Comparison of ENCODE assay signal across 1 cellular context in genomic region chr17:77809814-77810213, GRCh38.
TF ChIP-seq lines count a peak whose summit lies in the region.

No MANE protein-coding gene starts in this region.

TF ChIP-seq in HepG2, 621 proteins besides CTCF, POLR2A, EP300 and RAD21 (continued from another document and continues in another):
- TF ChIP-seq ELK4 (CRISPR knock-in tag; IDR thresholded peaks at IDR 0.05; ENCODE audit: borderline replicate concordance) (no peak), ZNF451 (CRISPR knock-in tag; IDR thresholded peaks at IDR 0.05) (no peak), USF2 (IDR thresholded peaks at IDR 0.05; ENCODE audit: low read depth, low read length) (no peak), USF2 (CRISPR knock-in tag; IDR thresholded peaks at IDR 0.05; ENCODE audit: borderline replicate concordance) (no peak), ZNF75D (CRISPR knock-in tag; IDR thresholded peaks at IDR 0.05; ENCODE audit: borderline replicate concordance) (no peak), STAT6 (CRISPR knock-in tag; IDR thresholded peaks at IDR 0.05; ENCODE audit: borderline replicate concordance) (no peak), ZFY (CRISPR knock-in tag; IDR thresholded peaks at IDR 0.05) (no peak), ZNF556 (CRISPR knock-in tag; IDR thresholded peaks at IDR 0.05; ENCODE audit: borderline replicate concordance) (no peak), TBL1XR1 (IDR thresholded peaks at IDR 0.05; ENCODE audit: borderline replicate concordance, low read length, partially characterized antibody) (no peak), EED (CRISPR knock-in tag; IDR thresholded peaks at IDR 0.05) (no peak), SIN3A (IDR thresholded peaks at IDR 0.05; ENCODE audit: borderline replicate concordance, low read depth, low read length) (no peak), MED1 (CRISPR knock-in tag; IDR thresholded peaks at IDR 0.05) (no peak), HES4 (CRISPR knock-in tag; IDR thresholded peaks at IDR 0.05; ENCODE audit: borderline replicate concordance) (no peak), PAXIP1 (CRISPR knock-in tag; conservative IDR thresholded peaks at IDR 0.05) (no peak), ZNF563 (CRISPR knock-in tag; IDR thresholded peaks at IDR 0.05) (no peak), FOSL1 (CRISPR knock-in tag; IDR thresholded peaks at IDR 0.05; ENCODE audit: borderline replicate concordance) (no peak), FOXA1 (IDR thresholded peaks at IDR 0.05) (0 out of 2 replicates have a peak, but pooled peaks have one; percentile 39), FOXA1 (CRISPR knock-in tag; IDR thresholded peaks at IDR 0.05) (no peak), ZMYM3 (CRISPR knock-in tag; IDR thresholded peaks at IDR 0.05) (no peak), ZNF12 (CRISPR knock-in tag; IDR thresholded peaks at IDR 0.05) (no peak), THAP11 (CRISPR knock-in tag; IDR thresholded peaks at IDR 0.05) (no peak), PLRG1 (conservative IDR thresholded peaks at IDR 0.05) (peak; percentile 58; the same call in 1 of the 2 replicates), ZFP36L1 (CRISPR knock-in tag; IDR thresholded peaks at IDR 0.05) (no peak), HOXA7 (CRISPR knock-in tag; IDR thresholded peaks at IDR 0.05) (no peak), RBM22 (optimal IDR thresholded peaks at IDR 0.05; ENCODE audit: low read length) (no peak), KAT2B (IDR thresholded peaks at IDR 0.05; ENCODE audit: borderline replicate concordance, low read depth, low read length) (no peak), SOX6 (IDR thresholded peaks at IDR 0.05) (peak; percentile 73; the same call in 1 of the 2 replicates), SOX6 (CRISPR knock-in tag; IDR thresholded peaks at IDR 0.05) (no peak), YY1 (IDR thresholded peaks at IDR 0.05; ENCODE audit: insufficient read depth, insufficient replicate concordance, low read depth, low read length) (no peak), ZNF34 (CRISPR knock-in tag; IDR thresholded peaks at IDR 0.05; ENCODE audit: borderline replicate concordance) (no peak), HIVEP1 (CRISPR knock-in tag; IDR thresholded peaks at IDR 0.05) (no peak), ZNF660 (CRISPR knock-in tag; IDR thresholded peaks at IDR 0.05; ENCODE audit: borderline replicate concordance, low read depth) (no peak), POLR2G (IDR thresholded peaks at IDR 0.05; ENCODE audit: low read depth, low read length) (no peak), ZNF282 (IDR thresholded peaks at IDR 0.05; ENCODE audit: partially characterized antibody) (peak; percentile 87), SCMH1 (CRISPR knock-in tag; IDR thresholded peaks at IDR 0.05; ENCODE audit: borderline replicate concordance) (no peak), RFX3 (CRISPR knock-in tag; IDR thresholded peaks at IDR 0.05) (no peak), ATF7 (IDR thresholded peaks at IDR 0.05) (peak; percentile 42), ATF7 (CRISPR knock-in tag; IDR thresholded peaks at IDR 0.05) (no peak), ZKSCAN1 (IDR thresholded peaks at IDR 0.05; ENCODE audit: low read length) (no peak), CREB3 (CRISPR knock-in tag; IDR thresholded peaks at IDR 0.05) (no peak), ARNT (IDR thresholded peaks at IDR 0.05) (0 out of 2 replicates have a peak, but pooled peaks have one; percentile 23)
- TF ChIP-seq, protein P1, sequence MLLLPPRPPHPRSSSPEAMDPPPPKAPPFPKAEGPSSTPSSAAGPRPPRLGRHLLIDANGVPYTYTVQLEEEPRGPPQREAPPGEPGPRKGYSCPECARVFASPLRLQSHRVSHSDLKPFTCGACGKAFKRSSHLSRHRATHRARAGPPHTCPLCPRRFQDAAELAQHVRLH (CRISPR knock-in tag; IDR thresholded peaks at IDR 0.05; ENCODE audit: borderline replicate concordance, low read depth), result no peak
- TF ChIP-seq, protein P2, sequence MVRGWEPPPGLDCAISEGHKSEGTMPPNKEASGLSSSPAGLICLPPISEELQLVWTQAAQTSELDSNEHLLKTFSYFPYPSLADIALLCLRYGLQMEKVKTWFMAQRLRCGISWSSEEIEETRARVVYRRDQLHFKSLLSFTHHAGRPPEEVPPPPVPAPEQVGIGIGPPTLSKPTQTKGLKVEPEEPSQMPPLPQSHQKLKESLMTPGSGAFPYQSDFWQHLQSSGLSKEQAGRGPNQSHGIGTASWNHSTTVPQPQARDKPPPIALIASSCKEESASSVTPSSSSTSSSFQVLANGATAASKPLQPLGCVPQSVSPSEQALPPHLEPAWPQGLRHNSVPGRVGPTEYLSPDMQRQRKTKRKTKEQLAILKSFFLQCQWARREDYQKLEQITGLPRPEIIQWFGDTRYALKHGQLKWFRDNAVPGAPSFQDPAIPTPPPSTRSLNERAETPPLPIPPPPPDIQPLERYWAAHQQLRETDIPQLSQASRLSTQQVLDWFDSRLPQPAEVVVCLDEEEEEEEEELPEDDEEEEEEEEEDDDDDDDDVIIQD (CRISPR knock-in tag; IDR thresholded peaks at IDR 0.05; ENCODE audit: low read depth), result no peak
- TF ChIP-seq, protein P3, sequence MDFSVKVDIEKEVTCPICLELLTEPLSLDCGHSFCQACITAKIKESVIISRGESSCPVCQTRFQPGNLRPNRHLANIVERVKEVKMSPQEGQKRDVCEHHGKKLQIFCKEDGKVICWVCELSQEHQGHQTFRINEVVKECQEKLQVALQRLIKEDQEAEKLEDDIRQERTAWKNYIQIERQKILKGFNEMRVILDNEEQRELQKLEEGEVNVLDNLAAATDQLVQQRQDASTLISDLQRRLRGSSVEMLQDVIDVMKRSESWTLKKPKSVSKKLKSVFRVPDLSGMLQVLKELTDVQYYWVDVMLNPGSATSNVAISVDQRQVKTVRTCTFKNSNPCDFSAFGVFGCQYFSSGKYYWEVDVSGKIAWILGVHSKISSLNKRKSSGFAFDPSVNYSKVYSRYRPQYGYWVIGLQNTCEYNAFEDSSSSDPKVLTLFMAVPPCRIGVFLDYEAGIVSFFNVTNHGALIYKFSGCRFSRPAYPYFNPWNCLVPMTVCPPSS (IDR thresholded peaks at IDR 0.05), result 0 out of 2 replicates have a peak, but pooled peaks have one; percentile 70
- TF ChIP-seq, protein P4, sequence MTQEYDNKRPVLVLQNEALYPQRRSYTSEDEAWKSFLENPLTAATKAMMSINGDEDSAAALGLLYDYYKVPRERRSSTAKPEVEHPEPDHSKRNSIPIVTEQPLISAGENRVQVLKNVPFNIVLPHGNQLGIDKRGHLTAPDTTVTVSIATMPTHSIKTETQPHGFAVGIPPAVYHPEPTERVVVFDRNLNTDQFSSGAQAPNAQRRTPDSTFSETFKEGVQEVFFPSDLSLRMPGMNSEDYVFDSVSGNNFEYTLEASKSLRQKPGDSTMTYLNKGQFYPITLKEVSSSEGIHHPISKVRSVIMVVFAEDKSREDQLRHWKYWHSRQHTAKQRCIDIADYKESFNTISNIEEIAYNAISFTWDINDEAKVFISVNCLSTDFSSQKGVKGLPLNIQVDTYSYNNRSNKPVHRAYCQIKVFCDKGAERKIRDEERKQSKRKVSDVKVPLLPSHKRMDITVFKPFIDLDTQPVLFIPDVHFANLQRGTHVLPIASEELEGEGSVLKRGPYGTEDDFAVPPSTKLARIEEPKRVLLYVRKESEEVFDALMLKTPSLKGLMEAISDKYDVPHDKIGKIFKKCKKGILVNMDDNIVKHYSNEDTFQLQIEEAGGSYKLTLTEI (CRISPR knock-in tag; conservative IDR thresholded peaks at IDR 0.05), result no peak
- TF ChIP-seq, protein P5, sequence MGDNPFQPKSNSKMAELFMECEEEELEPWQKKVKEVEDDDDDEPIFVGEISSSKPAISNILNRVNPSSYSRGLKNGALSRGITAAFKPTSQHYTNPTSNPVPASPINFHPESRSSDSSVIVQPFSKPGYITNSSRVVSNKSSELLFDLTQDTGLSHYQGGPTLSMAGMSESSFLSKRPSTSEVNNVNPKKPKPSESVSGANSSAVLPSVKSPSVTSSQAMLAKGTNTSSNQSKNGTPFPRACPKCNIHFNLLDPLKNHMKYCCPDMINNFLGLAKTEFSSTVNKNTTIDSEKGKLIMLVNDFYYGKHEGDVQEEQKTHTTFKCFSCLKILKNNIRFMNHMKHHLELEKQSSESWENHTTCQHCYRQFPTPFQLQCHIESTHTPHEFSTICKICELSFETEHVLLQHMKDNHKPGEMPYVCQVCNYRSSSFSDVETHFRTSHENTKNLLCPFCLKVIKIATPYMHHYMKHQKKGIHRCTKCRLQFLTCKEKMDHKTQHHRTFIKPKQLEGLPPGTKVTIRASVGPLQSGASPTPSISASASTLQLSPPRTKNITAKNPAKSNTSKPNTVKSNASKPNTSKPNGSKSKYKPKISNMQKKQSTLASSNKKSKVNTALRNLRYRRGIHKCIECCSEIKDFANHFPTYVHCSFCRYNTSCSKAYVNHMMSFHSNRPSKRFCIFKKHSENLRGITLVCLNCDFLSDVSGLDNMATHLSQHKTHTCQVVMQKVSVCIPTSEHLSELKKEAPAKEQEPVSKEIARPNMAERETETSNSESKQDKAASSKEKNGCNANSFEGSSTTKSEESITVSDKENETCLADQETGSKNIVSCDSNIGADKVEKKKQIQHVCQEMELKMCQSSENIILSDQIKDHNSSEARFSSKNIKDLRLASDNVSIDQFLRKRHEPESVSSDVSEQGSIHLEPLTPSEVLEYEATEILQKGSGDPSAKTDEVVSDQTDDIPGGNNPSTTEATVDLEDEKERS (CRISPR knock-in tag; IDR thresholded peaks at IDR 0.05), result no peak
- TF ChIP-seq, protein P6, sequence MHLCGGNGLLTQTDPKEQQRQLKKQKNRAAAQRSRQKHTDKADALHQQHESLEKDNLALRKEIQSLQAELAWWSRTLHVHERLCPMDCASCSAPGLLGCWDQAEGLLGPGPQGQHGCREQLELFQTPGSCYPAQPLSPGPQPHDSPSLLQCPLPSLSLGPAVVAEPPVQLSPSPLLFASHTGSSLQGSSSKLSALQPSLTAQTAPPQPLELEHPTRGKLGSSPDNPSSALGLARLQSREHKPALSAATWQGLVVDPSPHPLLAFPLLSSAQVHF (CRISPR knock-in tag; IDR thresholded peaks at IDR 0.05), result no peak
